8 cellular contexts compared by ENCODE assay signal in genomic region chr3:71305246-71306206, GRCh38.
DNase-seq lines count a peak whose midpoint lies in the region; ATAC-seq, FAIRE-seq and TF ChIP-seq lines count a peak whose summit lies in the region.

No MANE protein-coding gene starts in this region.

- H3K4me1 ChIP-seq in ascending aorta, result peaks cover 0 to 24% of the 10 kb centered on the region in 2 donors

- no peaks in the 10 kb centered on the region for H3K36me3 ChIP-seq in ascending aorta

- no peak for ATAC-seq in GM21576 (IDR thresholded peaks at IDR 0.05; ENCODE audit: unreplicated experiment)

- H3K4me3 ChIP-seq in ascending aorta (peak overlapping the region; percentile 27 to 62), iPS-11a (ENCODE audit: low read depth, low read length) (peak overlapping the region; percentile 44)

- no peaks in the 10 kb centered on the region for H3K27me3 ChIP-seq in ascending aorta

- no peaks in the 10 kb centered on the region for H3K9me3 ChIP-seq in ascending aorta

- peak overlapping the region; percentile 68 to 74 for H3K27ac ChIP-seq in ascending aorta

- FAIRE-seq in GM12892 (lab: Jason Lieb, UNC), result no peak

- TF ChIP-seq POLR2A in GM12892 (IDR thresholded peaks at IDR 0.05; ENCODE audit: low read depth, low read length), result no peak

- DNase-seq in C1 segment of cervical spinal cord (lab: John Stamatoyannopoulos, UW), result peak in 11 of 14 donors; percentile 6 to 63 (median 25)
- DNase-seq in NCI-H524 (lab: John Stamatoyannopoulos, UW), result peak; percentile 43 to 63
- no peak for DNase-seq in ascending aorta (ENCODE audit: low spot score in 2 of 2)
- DNase-seq in renal cortical epithelial cell (ENCODE audit: low read depth), result peak; percentile 69
- no peak for DNase-seq in GM12892 (ENCODE audit: insufficient read length)
- no peak for DNase-seq in HUDEP-2 (lab: John Stamatoyannopoulos, UW; ENCODE audit: unreplicated experiment in 76 of 76)

- intact Hi-C loops in ascending aorta (cut with DNase I), result loop anchor here (2.0 to 10.0 kb wide), 10 partner anchors 131 to 773 kb away; no protein-coding TSS in a partner anchor

- no peak for TF ChIP-seq CTCF in ascending aorta (IDR thresholded peaks at IDR 0.05)

Comparison
In these comparisons a context has a peak if more than half of its experiments do, and no peak if none do; other contexts are left out.
1. DNase-seq: peak in C1 segment of cervical spinal cord (11 of 14), NCI-H524 (2 of 2) and renal cortical epithelial cell (single experiment); none in ascending aorta (0 of 2), GM12892 (single experiment) and HUDEP-2 (0 of 76).